12 cellular contexts compared by ENCODE assay signal in the genomic region with DNA sequence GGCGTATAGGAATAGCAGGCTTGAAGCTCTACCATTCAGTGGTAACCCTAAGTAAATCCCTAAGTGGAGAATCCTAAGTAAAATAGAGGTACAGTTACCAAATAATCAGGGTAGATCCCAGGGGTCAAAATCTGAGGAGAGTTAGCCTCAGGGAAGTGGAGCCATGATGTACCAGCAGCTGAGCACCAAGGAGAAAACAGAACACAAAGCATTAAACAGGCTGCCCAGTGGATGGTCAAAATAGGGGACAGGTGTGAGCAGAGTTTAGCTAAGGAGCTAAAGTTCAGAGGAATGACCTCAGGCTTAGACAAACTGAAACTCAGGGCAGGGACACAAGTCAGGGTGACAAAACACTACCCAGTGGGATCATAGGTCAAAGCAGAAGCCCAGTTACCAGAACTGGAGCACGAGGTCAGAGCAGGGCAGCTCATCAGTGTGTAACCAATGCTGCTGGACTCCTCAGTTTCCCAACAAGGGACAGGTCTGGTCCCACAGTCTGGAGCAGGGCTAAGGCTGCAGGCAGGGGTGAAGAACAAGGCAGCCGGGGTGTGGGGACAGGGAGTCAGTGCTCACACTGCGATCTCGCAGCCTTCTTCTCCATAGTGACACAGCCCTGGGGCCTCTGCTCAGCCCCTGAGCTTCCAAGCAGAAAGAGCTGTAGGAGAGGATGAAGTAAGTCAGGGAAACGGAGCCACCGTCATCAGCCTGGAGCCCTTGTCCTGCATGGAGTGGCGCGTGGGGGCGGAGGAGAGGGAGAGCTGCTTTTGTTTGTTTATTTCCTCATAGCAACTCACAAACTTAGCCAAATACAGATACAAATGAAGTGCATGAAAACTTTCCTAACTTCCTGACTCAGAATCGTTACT.
DNase-seq lines count a peak whose midpoint lies in the region; ATAC-seq, FAIRE-seq and TF ChIP-seq lines count a peak whose summit lies in the region.
"Had no signal": no experiment of that assay in that cellular context is flagged by ENCODE, and none has a peak within 500 bp of the region (broad histone marks: within the 10 kb centered on the region; RNA-seq: fewer than 3 reads in every experiment).

No MANE protein-coding gene starts in this region.

- no peak for TF ChIP-seq EP300 in A549 (IDR thresholded peaks at IDR 0.05)

- CTCF ChIA-PET in A549 (lab: Yijun Ruan, JAX) (no interaction called here), PC-3 (lab: Charles Lee) (no interaction called here)

- no peaks in the 10 kb centered on the region for H4K20me1 ChIP-seq in PC-3 (ENCODE audit: low read length)

- H3K27me3 Mint-ChIP-seq in nephron (ENCODE audit: low read depth), result no peaks in the 10 kb centered on the region

- TF ChIP-seq CTCF in A549 (IDR thresholded peaks at IDR 0.05) (no peak), PC-3 (conservative IDR thresholded peaks at IDR 0.05; ENCODE audit: low read depth, low read length) (no peak), fibroblast of villous mesenchyme (IDR thresholded peaks at IDR 0.05; ENCODE audit: insufficient read depth, low read depth, low read length) (no peak), nephron (IDR thresholded peaks at IDR 0.05; ENCODE audit: unreplicated experiment in 3 of 3) (no peak)

- peak overlapping the region in 2 of 3 experiments; percentile 32 to 59 for H3K27ac Mint-ChIP-seq in nephron

- no peak overlapping the region for H3K9ac ChIP-seq in PC-3 (ENCODE audit: low read length)

- no peak overlapping the region for H3K4me3 Mint-ChIP-seq in nephron

- peak overlapping the region; percentile 23 to 76; a peak in 4 of 6 replicates for H3K27ac ChIP-seq in A549
- no peak overlapping the region for H3K27ac ChIP-seq in PC-3 (ENCODE audit: low read length)

- no peaks in the 10 kb centered on the region for H3K36me3 ChIP-seq in PC-3 (ENCODE audit: low read depth, low read length)

- H3K4me3 ChIP-seq in A549, result no peak overlapping the region
- H3K4me3 ChIP-seq in PC-3 (ENCODE audit: low read length), result no peak overlapping the region
- no peak overlapping the region for H3K4me3 ChIP-seq in fibroblast of villous mesenchyme (ENCODE audit: low read depth, low read length)

- intact Hi-C loops in PC-3 (cut with micrococcal nuclease), result no loop called here

- no peaks in the 10 kb centered on the region for H3K9me3 Mint-ChIP-seq in nephron

- no peaks in the 10 kb centered on the region for H3F3A ChIP-seq in PC-3 (ENCODE audit: low read length, unreplicated experiment)

- H3K4me1 ChIP-seq in A549 (peaks cover 58% of the 10 kb centered on the region), PC-3 (ENCODE audit: insufficient read depth, low read length) (peaks cover 57% of the 10 kb centered on the region)

- H2AFZ ChIP-seq in PC-3 (ENCODE audit: low read length), result no peak overlapping the region

- DNase-seq in A549 (ENCODE audit: low read depth in 1 of 2, low spot score in 1 of 2) (peak in 1 of 2 experiments; percentile 41), PC-3 (peak; percentile 31), fibroblast of villous mesenchyme (ENCODE audit: low read depth) (peak; percentile 83), NCI-H1048 (lab: John Stamatoyannopoulos, UW) (no peak), NCI-H1930 (lab: John Stamatoyannopoulos, UW) (no peak)
- DNase-seq: dermis blood vessel endothelial cell; islet precursor cell; NCI-H2029 treated with DMSO at 0.1 percent for 48 hours; stimulated activated CD4-positive, alpha-beta T cell treated with anti-CD3 and anti-CD28 coated beads, Interleukin-2, amount 100 ng/mL, for 24 hours had no signal

- no peaks in the 10 kb centered on the region for H3K9me2 ChIP-seq in PC-3 (replicated peaks; ENCODE audit: low read length)

- POLR2A ChIA-PET in A549 (lab: Yijun Ruan, JAX) (no interaction called here), PC-3 (lab: Charles Lee; ENCODE audit: unreplicated experiment) (interaction anchor here (0.6 kb wide), 1 partner anchor 56 kb away, joined by 5 read pairs; no protein-coding TSS in a partner anchor)

- no peak for TF ChIP-seq POLR2A in A549 (IDR thresholded peaks at IDR 0.05; ENCODE audit: low read length)

- WGBS in A549 (ENCODE audit: missing lambda C conversion rate), result 77% methylated on average over 11 of the region's 11 CpGs

- peak overlapping the region; percentile 2; the same call in 1 of the 3 replicates for H3K4me2 ChIP-seq in A549
- H3K4me2 ChIP-seq in PC-3 (ENCODE audit: low read length), result no peak overlapping the region

- no peak for FAIRE-seq in A549 (lab: Jason Lieb, UNC)

- no peaks in the 10 kb centered on the region for H3K36me3 Mint-ChIP-seq in nephron (ENCODE audit: low read depth)

- H3K9me3 ChIP-seq in A549 (no peaks in the 10 kb centered on the region), PC-3 (ENCODE audit: low read length) (no peaks in the 10 kb centered on the region)

- H3K79me2 ChIP-seq in PC-3 (ENCODE audit: low read length), result no peaks in the 10 kb centered on the region

- ATAC-seq in A549, result peak in 1 of 2 experiments; percentile 41; a peak in 4 of 6 replicates
- ATAC-seq in PC-3, result no peak
- no peak for ATAC-seq in GM18868 (IDR thresholded peaks at IDR 0.05; ENCODE audit: unreplicated experiment)
- ATAC-seq in GM19023 (IDR thresholded peaks at IDR 0.05; ENCODE audit: unreplicated experiment), result no peak

- no peak for TF ChIP-seq RAD21 in A549 (conservative IDR thresholded peaks at IDR 0.05 in 1 of 2, IDR thresholded peaks at IDR 0.05 in 1 of 2)

- no TSS peak for BruUV-seq in PC-3 (replicated peaks; lab: Mats Ljungman, UMichigan)

- no peaks in the 10 kb centered on the region for H3K27me3 ChIP-seq in PC-3 (ENCODE audit: low read length)

- peaks cover 30% of the 10 kb centered on the region for H3K4me1 Mint-ChIP-seq in nephron

TF ChIP-seq in A549, 52 proteins besides CTCF, POLR2A, EP300 and RAD21:
- no peak for TF ChIP-seq TP53 (CRISPR knock-in tag; IDR thresholded peaks at IDR 0.05)
- TF ChIP-seq FOXS1 (CRISPR knock-in tag; IDR thresholded peaks at IDR 0.05), result no peak
- no peak for TF ChIP-seq FOSB (CRISPR knock-in tag; IDR thresholded peaks at IDR 0.05)
- TF ChIP-seq PHF8 (IDR thresholded peaks at IDR 0.05; ENCODE audit: borderline replicate concordance, low read depth), result no peak
- TF ChIP-seq, protein P1, sequence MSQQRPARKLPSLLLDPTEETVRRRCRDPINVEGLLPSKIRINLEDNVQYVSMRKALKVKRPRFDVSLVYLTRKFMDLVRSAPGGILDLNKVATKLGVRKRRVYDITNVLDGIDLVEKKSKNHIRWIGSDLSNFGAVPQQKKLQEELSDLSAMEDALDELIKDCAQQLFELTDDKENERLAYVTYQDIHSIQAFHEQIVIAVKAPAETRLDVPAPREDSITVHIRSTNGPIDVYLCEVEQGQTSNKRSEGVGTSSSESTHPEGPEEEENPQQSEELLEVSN (IDR thresholded peaks at IDR 0.05; ENCODE audit: borderline replicate concordance, low read depth), result no peak
- no peak for TF ChIP-seq MAFK (IDR thresholded peaks at IDR 0.05; ENCODE audit: partially characterized antibody)
- TF ChIP-seq, protein P2, sequence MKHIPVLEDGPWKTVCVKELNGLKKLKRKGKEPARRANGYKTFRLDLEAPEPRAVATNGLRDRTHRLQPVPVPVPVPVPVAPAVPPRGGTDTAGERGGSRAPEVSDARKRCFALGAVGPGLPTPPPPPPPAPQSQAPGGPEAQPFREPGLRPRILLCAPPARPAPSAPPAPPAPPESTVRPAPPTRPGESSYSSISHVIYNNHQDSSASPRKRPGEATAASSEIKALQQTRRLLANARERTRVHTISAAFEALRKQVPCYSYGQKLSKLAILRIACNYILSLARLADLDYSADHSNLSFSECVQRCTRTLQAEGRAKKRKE (CRISPR knock-in tag; IDR thresholded peaks at IDR 0.05; ENCODE audit: low read depth), result no peak
- no peak for TF ChIP-seq HOXB13 (CRISPR knock-in tag; IDR thresholded peaks at IDR 0.05; ENCODE audit: low read depth)
- no peak for TF ChIP-seq PBX3 (IDR thresholded peaks at IDR 0.05)
- TF ChIP-seq ZFP36 (IDR thresholded peaks at IDR 0.05; ENCODE audit: borderline replicate concordance, partially characterized antibody), result no peak
- no peak for TF ChIP-seq CBX2 (IDR thresholded peaks at IDR 0.05; ENCODE audit: borderline replicate concordance, low read depth)
- no peak for TF ChIP-seq ZC3H11A (IDR thresholded peaks at IDR 0.05)
- no peak for TF ChIP-seq CEBPB (IDR thresholded peaks at IDR 0.05)

Comparison
In these comparisons a context has a peak if more than half of its experiments do, and no peak if none do; other contexts are left out.
1. DNase-seq: peak in PC-3 (single experiment) and fibroblast of villous mesenchyme (single experiment); none in NCI-H1048 (single experiment) and NCI-H1930 (0 of 2).